In the genomic region with DNA sequence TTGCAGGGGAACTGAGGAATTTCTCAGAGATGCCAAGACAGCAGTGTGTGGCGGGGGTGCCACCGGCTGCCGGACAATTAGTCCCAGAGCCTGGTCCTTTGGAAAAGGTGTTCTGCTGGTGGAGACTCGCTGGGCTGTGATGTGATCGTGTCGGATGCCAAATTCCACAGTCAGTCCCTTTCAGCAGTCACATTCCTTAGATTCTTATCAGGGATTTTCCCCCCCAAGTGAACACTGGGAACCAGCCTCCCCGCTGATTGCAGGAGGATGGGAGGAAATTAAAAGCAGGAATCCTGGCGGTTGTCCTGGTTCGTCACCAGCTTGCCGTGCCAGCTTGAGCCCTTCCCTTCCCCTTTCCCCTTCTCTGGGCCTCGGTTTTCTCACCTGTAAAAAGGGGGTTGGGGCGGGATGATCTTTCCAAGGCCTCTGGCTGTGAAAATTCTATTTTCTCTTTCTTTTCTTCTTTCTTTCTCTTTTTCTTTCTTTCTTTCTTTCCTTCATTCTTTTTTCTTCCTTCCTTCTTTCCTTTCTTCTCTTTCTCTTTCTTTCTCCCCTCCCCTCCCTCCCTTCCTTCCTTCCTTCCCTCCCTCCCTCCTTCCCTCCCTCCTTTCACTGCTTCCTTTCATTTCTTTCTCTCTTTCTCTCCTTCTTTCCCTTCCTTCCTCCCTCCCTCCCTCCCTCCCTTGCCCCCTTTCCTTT, we compare ENCODE assay signal across 11 cellular contexts. TPM values are rescaled to one million over a fixed set of nuclear protein-coding genes. Genes with fewer than 3 reads are reported as not detected.
A peak's percentile ranks its signal among the peaks of the same experiment; 100 is the strongest.
DNase-seq lines count a peak whose midpoint lies in the region; ATAC-seq, FAIRE-seq and TF ChIP-seq lines count a peak whose summit lies in the region.
"Had no signal": no experiment of that assay in that cellular context is flagged by ENCODE, and none has a peak within 500 bp of the region (broad histone marks: within the 10 kb centered on the region; RNA-seq: fewer than 3 reads in every experiment).

No MANE protein-coding gene starts in this region.

- CTCF ChIA-PET in HEK293 (lab: Yijun Ruan, JAX): interaction anchor here (1.1 to 3.3 kb wide), 2 partner anchors 10 to 91 kb away, joined by 3 to 24 read pairs; no protein-coding TSS in a partner anchor

- H3K27me3 ChIP-seq in iPS-18a (ENCODE audit: control insufficient read depth, insufficient read depth, low read length): no peaks in the 10 kb centered on the region
- peaks cover 0 to 57% of the 10 kb centered on the region in 2 donors for H3K27me3 ChIP-seq in left lung
- H3K27me3 ChIP-seq in right lobe of liver: no peaks in the 10 kb centered on the region

- POLR2A ChIA-PET in HEK293 (lab: Yijun Ruan, JAX): no interaction called here

- DNase-seq in amniotic epithelial cell (ENCODE audit: low read depth) (peak; percentile 12), urothelium cell line (ENCODE audit: low spot score) (peak; percentile 86), left lung (no peak), right lobe of liver (no peak)
- DNase-seq: activated CD4-positive, alpha-beta T cell treated with anti-CD3 and anti-CD28 coated beads, Interleukin-2, amount 50 U/mL, for 1 hour; hypothalamus; small intestine had no signal

- H3K27ac ChIP-seq in HEK293 (ENCODE audit: extremely low read depth, low read depth, low read length): no peak overlapping the region
- peak overlapping the region; percentile 89 for H3K27ac ChIP-seq in iPS-18a (ENCODE audit: low read length)
- no peak overlapping the region for H3K27ac ChIP-seq in left lung
- H3K27ac ChIP-seq in right lobe of liver: no peak overlapping the region
- H3K27ac ChIP-seq: KMS-11 had no signal

- H3K4me3 ChIP-seq in HEK293 (ENCODE audit: low read depth, low read length) (no peak overlapping the region), iPS-18a (ENCODE audit: low read length) (peak overlapping the region; percentile 42), left lung (no peak overlapping the region), right lobe of liver (no peak overlapping the region)

- ATAC-seq in left lung (no peak), right lobe of liver (no peak), GM21360 (IDR thresholded peaks at IDR 0.05; ENCODE audit: unreplicated experiment) (no peak)

- no peaks in the 10 kb centered on the region for H3K9me3 ChIP-seq in HEK293 (ENCODE audit: control insufficient read depth, insufficient read depth, low read depth, low read length)
- H3K9me3 ChIP-seq in iPS-18a (ENCODE audit: control insufficient read depth, low read depth, low read length): no peaks in the 10 kb centered on the region
- H3K9me3 ChIP-seq in left lung: no peaks in the 10 kb centered on the region
- H3K9me3 ChIP-seq in right lobe of liver: no peaks in the 10 kb centered on the region

- no peak for TF ChIP-seq CTCF in HEK293 (tag by site-specific recombination; IDR thresholded peaks at IDR 0.05)
- TF ChIP-seq CTCF in left lung (IDR thresholded peaks at IDR 0.05): no peak
- TF ChIP-seq CTCF in right lobe of liver (IDR thresholded peaks at IDR 0.05): no peak

- no peak for TF ChIP-seq POLR2A in right lobe of liver (IDR thresholded peaks at IDR 0.05)

- FAIRE-seq in urothelium cell line (lab: Jason Lieb, UNC): peak; percentile 90
- FAIRE-seq: small intestine had no signal

- peak overlapping the region; percentile 7 for H3K9ac ChIP-seq in iPS-18a (ENCODE audit: low read length)
- H3K9ac ChIP-seq: KMS-11 had no signal

- H3K4me1 ChIP-seq in HEK293 (ENCODE audit: control insufficient read depth, insufficient read depth, low read length) (0 out of 2 replicates have a peak, but pooled peaks cover 3% of the 10 kb centered on the region), iPS-18a (ENCODE audit: control insufficient read depth, low read depth, low read length) (peaks cover 24% of the 10 kb centered on the region), left lung (no peaks in the 10 kb centered on the region), right lobe of liver (no peaks in the 10 kb centered on the region)

- no peaks in the 10 kb centered on the region for H3K36me3 ChIP-seq in HEK293 (ENCODE audit: control insufficient read depth in 2 of 2, insufficient read depth in 1 of 2, low read length in 2 of 2)
- no peaks in the 10 kb centered on the region for H3K36me3 ChIP-seq in iPS-18a (ENCODE audit: control insufficient read depth, low read depth, low read length)
- no peaks in the 10 kb centered on the region for H3K36me3 ChIP-seq in left lung
- no peaks in the 10 kb centered on the region for H3K36me3 ChIP-seq in right lobe of liver

- 51% methylated on average over 8 of the region's 12 CpGs for WGBS in right lobe of liver (ENCODE audit: insufficient coverage, low coverage, low lambda C conversion rate, missing lambda C conversion rate)

- intact Hi-C loops in left lung (cut with DNase I) (no loop called here), right lobe of liver (cut with DNase I) (no loop called here)

TF ChIP-seq in HEK293, 187 proteins besides CTCF, POLR2A, EP300 and RAD21 (continues in another document):
- TF ChIP-seq FEZF1 (tag by site-specific recombination; IDR thresholded peaks at IDR 0.05) (peak; percentile 52), WT1 (tag by site-specific recombination; IDR thresholded peaks at IDR 0.05) (peak; percentile 51), ZNF561 (tag by site-specific recombination; IDR thresholded peaks at IDR 0.05; ENCODE audit: borderline replicate concordance) (no peak), ZNF266 (tag by site-specific recombination; IDR thresholded peaks at IDR 0.05; ENCODE audit: low read depth) (0 out of 2 replicates have a peak, but pooled peaks have one; percentile 22), GLIS1 (tag by site-specific recombination; IDR thresholded peaks at IDR 0.05) (peak; percentile 85), ZNF600 (tag by site-specific recombination; IDR thresholded peaks at IDR 0.05) (peak; percentile 77), PRDM1 (tag by site-specific recombination; IDR thresholded peaks at IDR 0.05) (peak; percentile 92), ZNF366 (tag by site-specific recombination; conservative IDR thresholded peaks at IDR 0.05) (peak; percentile 93), ZNF350 (tag by site-specific recombination; IDR thresholded peaks at IDR 0.05) (no peak), PRDM10 (tag by site-specific recombination; IDR thresholded peaks at IDR 0.05) (peak; percentile 97)
- TF ChIP-seq, protein P1, sequence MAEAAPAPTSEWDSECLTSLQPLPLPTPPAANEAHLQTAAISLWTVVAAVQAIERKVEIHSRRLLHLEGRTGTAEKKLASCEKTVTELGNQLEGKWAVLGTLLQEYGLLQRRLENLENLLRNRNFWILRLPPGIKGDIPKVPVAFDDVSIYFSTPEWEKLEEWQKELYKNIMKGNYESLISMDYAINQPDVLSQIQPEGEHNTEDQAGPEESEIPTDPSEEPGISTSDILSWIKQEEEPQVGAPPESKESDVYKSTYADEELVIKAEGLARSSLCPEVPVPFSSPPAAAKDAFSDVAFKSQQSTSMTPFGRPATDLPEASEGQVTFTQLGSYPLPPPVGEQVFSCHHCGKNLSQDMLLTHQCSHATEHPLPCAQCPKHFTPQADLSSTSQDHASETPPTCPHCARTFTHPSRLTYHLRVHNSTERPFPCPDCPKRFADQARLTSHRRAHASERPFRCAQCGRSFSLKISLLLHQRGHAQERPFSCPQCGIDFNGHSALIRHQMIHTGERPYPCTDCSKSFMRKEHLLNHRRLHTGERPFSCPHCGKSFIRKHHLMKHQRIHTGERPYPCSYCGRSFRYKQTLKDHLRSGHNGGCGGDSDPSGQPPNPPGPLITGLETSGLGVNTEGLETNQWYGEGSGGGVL (tag by site-specific recombination; IDR thresholded peaks at IDR 0.05): peak; percentile 62

RNA-seq across cellular contexts. Expression of gene COL26A1, which starts 39.6 kb away (rescaled TPM):
- total RNA-seq in left lung (under 1 TPM in 1 of 2 donors, not detected in 1; 0.76 TPM), right lobe of liver (1 to 10 TPM; 1.4 to 5.4 (median 3.0) TPM)

Comparison
In these comparisons a context has a peak if more than half of its experiments do, and no peak if none do; other contexts are left out.
1. DNase-seq: peak in amniotic epithelial cell (single experiment) and urothelium cell line (single experiment); none in left lung (0 of 2) and right lobe of liver (0 of 3).